Comparison of ENCODE assay signal across 14 cellular contexts in the genomic region with DNA sequence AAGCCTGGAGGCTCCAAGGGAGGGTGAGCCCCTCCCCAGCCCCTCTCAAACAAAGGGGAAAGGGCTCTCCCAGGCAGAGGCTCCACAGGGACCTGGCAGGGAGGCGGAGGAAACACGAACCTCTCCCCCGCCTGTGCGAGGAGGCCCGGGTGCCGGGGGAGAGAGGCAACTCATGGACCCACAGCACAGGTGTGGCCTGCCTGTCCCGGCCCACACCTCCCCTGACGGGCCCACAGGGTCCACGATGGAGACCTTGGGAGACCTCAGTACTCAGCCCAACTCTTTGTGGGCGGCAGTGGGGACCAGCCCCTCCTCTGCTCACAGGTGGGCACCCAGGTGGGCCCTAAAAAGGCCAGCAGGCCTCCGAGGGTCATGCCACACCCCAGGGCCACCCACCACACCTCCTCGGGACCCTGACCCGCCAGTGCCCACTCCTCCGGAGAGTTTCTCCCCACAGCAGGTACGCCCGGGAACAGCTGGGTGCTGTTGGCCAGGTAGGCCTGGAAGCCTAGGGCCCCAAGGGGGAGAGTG. TPM values are rescaled to one million over a fixed set of nuclear protein-coding genes. Genes with fewer than 3 reads are reported as not detected.
A peak's percentile ranks its signal among the peaks of the same experiment; 100 is the strongest.
DNase-seq lines count a peak whose midpoint lies in the region; ATAC-seq and TF ChIP-seq lines count a peak whose summit lies in the region.
"Had no signal": no experiment of that assay in that cellular context is flagged by ENCODE, and none has a peak within 500 bp of the region (broad histone marks: within the 10 kb centered on the region; RNA-seq: fewer than 3 reads in every experiment).

No MANE protein-coding gene starts in this region.

- ATAC-seq in right cardiac atrium, result no peak
- ATAC-seq in HG03280 (IDR thresholded peaks at IDR 0.05; ENCODE audit: unreplicated experiment), result no peak

- H3K9me3 ChIP-seq in ascending aorta (no peaks in the 10 kb centered on the region), right cardiac atrium (ENCODE audit: control insufficient read depth, low read length) (no peaks in the 10 kb centered on the region), sigmoid colon (no peaks in the 10 kb centered on the region)

- H3K27me3 ChIP-seq in ascending aorta, result no peaks in the 10 kb centered on the region
- no peaks in the 10 kb centered on the region for H3K27me3 ChIP-seq in right cardiac atrium (ENCODE audit: control insufficient read depth, insufficient read depth)
- no peaks in the 10 kb centered on the region for H3K27me3 ChIP-seq in sigmoid colon

- no peaks in the 10 kb centered on the region for H3K4me1 Mint-ChIP-seq in activated naive CD4-positive, alpha-beta T cell treated with anti-CD3 and anti-CD28 coated beads, Interleukin-2, amount 10 ng/mL, durations not matched to agents 7 days and 5 days

- H3K4me3 Mint-ChIP-seq in activated naive CD4-positive, alpha-beta T cell treated with anti-CD3 and anti-CD28 coated beads, Interleukin-2, amount 10 ng/mL, durations not matched to agents 7 days and 5 days, result no peak overlapping the region
- H3K4me3 Mint-ChIP-seq: naive B cell had no signal

- TF ChIP-seq EP300 in sigmoid colon (IDR thresholded peaks at IDR 0.05), result no peak

- no peak for TF ChIP-seq CTCF in ascending aorta (IDR thresholded peaks at IDR 0.05)
- no peak for TF ChIP-seq CTCF in sigmoid colon (IDR thresholded peaks at IDR 0.05)

- intact Hi-C loops in ascending aorta (cut with DNase I) (loop anchor here (2.0 kb wide), 1 partner anchor 14 kb away; no protein-coding TSS in a partner anchor), right cardiac atrium (cut with DNase I) (no loop called here), sigmoid colon (cut with DNase I) (no loop called here)

- WGBS in right cardiac atrium, result 68% methylated on average over 16 of the region's 16 CpGs
- WGBS in sigmoid colon, 2 donors, result 67 to 73% methylated on average over 16 of the region's 16 CpGs

- TF ChIP-seq POLR2A in sigmoid colon (IDR thresholded peaks at IDR 0.05), result no peak

- H3K36me3 Mint-ChIP-seq in activated naive CD4-positive, alpha-beta T cell treated with anti-CD3 and anti-CD28 coated beads, Interleukin-2, amount 10 ng/mL, durations not matched to agents 7 days and 5 days, result no peaks in the 10 kb centered on the region
- H3K36me3 Mint-ChIP-seq: naive B cell had no signal

- H3K27ac ChIP-seq in ascending aorta (peak overlapping the region; percentile 98 to 99), right cardiac atrium (ENCODE audit: low read length) (peak overlapping the region; percentile 82), sigmoid colon (peak overlapping the region; percentile 90 to 99 (median 94))

- H3K36me3 ChIP-seq in ascending aorta (peaks cover 21 to 25% of the 10 kb centered on the region in 2 donors), sigmoid colon (peaks cover 11 to 27% (median 20%) of the 10 kb centered on the region in 4 donors)

- CTCF ChIA-PET in activated naive CD4-positive, alpha-beta T cell treated with anti-CD3 and anti-CD28 coated beads, Interleukin-2, amount 10 ng/mL, durations not matched to agents 7 days and 5 days (lab: Charles Lee), result no interaction called here

- H3K27me3 Mint-ChIP-seq in activated naive CD4-positive, alpha-beta T cell treated with anti-CD3 and anti-CD28 coated beads, Interleukin-2, amount 10 ng/mL, durations not matched to agents 7 days and 5 days, result peaks cover 20% of the 10 kb centered on the region
- H3K27me3 Mint-ChIP-seq: naive B cell had no signal

- H3K9me3 Mint-ChIP-seq in activated naive CD4-positive, alpha-beta T cell treated with anti-CD3 and anti-CD28 coated beads, Interleukin-2, amount 10 ng/mL, durations not matched to agents 7 days and 5 days, result no peaks in the 10 kb centered on the region
- H3K9me3 Mint-ChIP-seq: naive B cell had no signal

- H3K4me1 ChIP-seq in ascending aorta (peaks cover 61 to 77% of the 10 kb centered on the region in 2 donors), right cardiac atrium (ENCODE audit: control insufficient read depth, insufficient read depth, low read length) (peaks cover 18% of the 10 kb centered on the region), sigmoid colon (peaks cover 0 to 81% (median 80%) of the 10 kb centered on the region in 4 donors)

- H3K4me3 ChIP-seq in ascending aorta (peak overlapping the region; percentile 49 to 60), right cardiac atrium (ENCODE audit: low read length) (no peak overlapping the region), sigmoid colon (peak overlapping the region in 2 of 4 donors; percentile 27 to 28)

- no peak overlapping the region for H3K27ac Mint-ChIP-seq in activated naive CD4-positive, alpha-beta T cell treated with anti-CD3 and anti-CD28 coated beads, Interleukin-2, amount 10 ng/mL, durations not matched to agents 7 days and 5 days
- H3K27ac Mint-ChIP-seq: naive B cell had no signal

- DNase-seq in ELF-1 (ENCODE audit: low read depth, low spot score), result peak; percentile 24
- no peak for DNase-seq in ascending aorta (ENCODE audit: low spot score in 2 of 2)
- peak in 2 of 3 donors; percentile 23 to 66 for DNase-seq in right cardiac atrium
- peak; percentile 61 for DNase-seq in sigmoid colon
- no peak for DNase-seq in medulla oblongata (ENCODE audit: extremely low spot score)
- no peak for DNase-seq in activated naive CD4-positive, alpha-beta T cell treated with anti-CD3 and anti-CD28 coated beads, Interleukin-2, amount 10 ng/mL, durations not matched to agents 7 days and 5 days
- DNase-seq in UCSD-AML1 (lab: John Stamatoyannopoulos, UW; ENCODE audit: unreplicated experiment), result no peak
- DNase-seq: HCEC 1CT; MV-4-11; naive B cell; NK-92 treated with Interleukin-12 subunit alpha and Interleukin-12 subunit beta, amount 100 ng/mL, for 24 hours; stimulated activated CD4-positive, alpha-beta T cell treated with anti-CD3 and anti-CD28 coated beads, Interleukin-1b, Interleukin-23, amount 100 ng/mL, for 48 hours; T-helper 2 cell had no signal

RNA-seq across cellular contexts. Expression of gene LAMA5, which starts 12.2 kb away (rescaled TPM):
- total RNA-seq in ascending aorta, result 469 TPM
- total RNA-seq in right cardiac atrium, result 10 to 100 TPM; 77.4 to 97.9 (median 86.8) TPM
- polyA plus RNA-seq in right cardiac atrium, result 93.7 TPM
- 100 to 1,000 TPM in 3 of 4 donors, 10 to 100 TPM in 1; 53.5 to 409 (median 134) TPM for total RNA-seq in sigmoid colon
- 10 to 100 TPM in 1 of 3 donors, 1 to 10 TPM in 2; 1.8 to 56.5 (median 3.2) TPM for polyA plus RNA-seq in sigmoid colon

RNA-seq across cellular contexts. Expression of gene RPS21, which starts 32.0 kb away (rescaled TPM):
- 1,828 TPM for total RNA-seq in ascending aorta
- 100 to 1,000 TPM; 703 to 815 (median 736) TPM for total RNA-seq in right cardiac atrium
- polyA plus RNA-seq in right cardiac atrium, result 2,060 TPM
- 1,000 to 10,000 TPM; 2,383 to 8,235 (median 5,456) TPM for total RNA-seq in sigmoid colon
- 1,000 to 10,000 TPM; 2,794 to 6,260 (median 4,441) TPM for polyA plus RNA-seq in sigmoid colon

RNA-seq across cellular contexts. Expression of gene ADRM1, which starts 52.1 kb away (rescaled TPM):
- 236 TPM for total RNA-seq in ascending aorta
- 10 to 100 TPM; 65.0 to 80.9 (median 73.4) TPM for total RNA-seq in right cardiac atrium
- 87.5 TPM for polyA plus RNA-seq in right cardiac atrium
- 100 to 1,000 TPM; 100 to 130 (median 119) TPM for total RNA-seq in sigmoid colon
- 100 to 1,000 TPM in 1 of 3 donors, 10 to 100 TPM in 2; 61.3 to 102 (median 77.7) TPM for polyA plus RNA-seq in sigmoid colon

RNA-seq across cellular contexts. Expression of gene CABLES2, which starts 52.2 kb away (rescaled TPM):
- total RNA-seq in ascending aorta (0.43 TPM), right cardiac atrium (10 to 100 TPM; 12.3 to 29.4 (median 16.3) TPM), sigmoid colon (1 to 10 TPM; 1.8 to 6.5 (median 4.2) TPM)
- polyA plus RNA-seq in right cardiac atrium (10.9 TPM), sigmoid colon (1 to 10 TPM; 3.5 to 6.9 (median 3.6) TPM)

Comparison
In these comparisons a context has a peak if more than half of its experiments do, and no peak if none do; other contexts are left out.
1. DNase-seq: peak in ELF-1 (single experiment), right cardiac atrium (2 of 3) and sigmoid colon (single experiment); none in ascending aorta (0 of 2), medulla oblongata (single experiment), activated naive CD4-positive, alpha-beta T cell treated with anti-CD3 and anti-CD28 coated beads, Interleukin-2, amount 10 ng/mL, durations not matched to agents 7 days and 5 days (single experiment) and UCSD-AML1 (single experiment).
2. Peak in every context shown above with its lines, with median percentiles within 50 percentile points of each other: H3K27ac ChIP-seq.